Comparison of ENCODE assay signal across 1 cellular context in the genomic region with DNA sequence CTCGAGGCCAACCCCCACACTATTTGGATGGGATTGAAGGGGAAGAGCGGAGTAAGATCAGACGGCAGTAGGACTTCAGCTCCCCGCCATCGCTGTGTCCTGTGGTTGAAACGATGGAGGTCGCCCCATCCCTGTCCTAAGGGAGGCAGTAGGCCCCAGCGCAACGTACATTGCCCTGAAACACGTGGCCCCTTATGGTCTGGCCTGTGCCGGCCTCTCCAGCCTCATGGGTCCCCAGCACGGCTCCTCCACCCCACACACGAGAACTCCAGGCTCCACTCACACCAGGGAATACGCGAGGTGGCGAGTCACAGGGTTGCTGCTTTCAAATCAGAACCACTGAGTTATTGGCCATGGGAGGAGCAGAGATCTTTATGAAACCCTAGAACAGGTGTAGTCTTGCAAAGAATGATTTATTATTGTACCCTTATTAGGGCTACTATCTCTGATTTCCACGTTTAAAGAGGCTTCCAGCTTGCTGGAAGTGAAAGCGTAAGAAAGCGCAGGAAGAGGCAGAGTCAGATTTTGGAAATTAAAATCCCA.
TF ChIP-seq lines count a peak whose summit lies in the region.

No MANE protein-coding gene starts in this region.

TF ChIP-seq in SK-N-SH, 30 proteins besides CTCF, POLR2A, EP300 and RAD21:
- no peak for TF ChIP-seq GABPA (IDR thresholded peaks at IDR 0.05; ENCODE audit: low read depth)
- TF ChIP-seq, protein P1, sequence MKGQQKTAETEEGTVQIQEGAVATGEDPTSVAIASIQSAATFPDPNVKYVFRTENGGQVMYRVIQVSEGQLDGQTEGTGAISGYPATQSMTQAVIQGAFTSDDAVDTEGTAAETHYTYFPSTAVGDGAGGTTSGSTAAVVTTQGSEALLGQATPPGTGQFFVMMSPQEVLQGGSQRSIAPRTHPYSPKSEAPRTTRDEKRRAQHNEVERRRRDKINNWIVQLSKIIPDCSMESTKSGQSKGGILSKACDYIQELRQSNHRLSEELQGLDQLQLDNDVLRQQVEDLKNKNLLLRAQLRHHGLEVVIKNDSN (IDR thresholded peaks at IDR 0.05; ENCODE audit: borderline replicate concordance, low read depth) = no peak
- no peak for TF ChIP-seq JUND (IDR thresholded peaks at IDR 0.05)
- TF ChIP-seq RFX5 (IDR thresholded peaks at IDR 0.05; ENCODE audit: low read length) = no peak
- TF ChIP-seq NFIC (IDR thresholded peaks at IDR 0.05; ENCODE audit: borderline replicate concordance) = no peak
- no peak for TF ChIP-seq SMC3 (IDR thresholded peaks at IDR 0.05; ENCODE audit: low read depth, low read length)
- TF ChIP-seq CHD2 (IDR thresholded peaks at IDR 0.05; ENCODE audit: low read length, partially characterized antibody) = no peak
- TF ChIP-seq EZH2phosphoT487 (IDR thresholded peaks at IDR 0.05; ENCODE audit: borderline replicate concordance, low read depth) = no peak
- no peak for TF ChIP-seq TCF12 (IDR thresholded peaks at IDR 0.05)
- TF ChIP-seq, protein P2, sequence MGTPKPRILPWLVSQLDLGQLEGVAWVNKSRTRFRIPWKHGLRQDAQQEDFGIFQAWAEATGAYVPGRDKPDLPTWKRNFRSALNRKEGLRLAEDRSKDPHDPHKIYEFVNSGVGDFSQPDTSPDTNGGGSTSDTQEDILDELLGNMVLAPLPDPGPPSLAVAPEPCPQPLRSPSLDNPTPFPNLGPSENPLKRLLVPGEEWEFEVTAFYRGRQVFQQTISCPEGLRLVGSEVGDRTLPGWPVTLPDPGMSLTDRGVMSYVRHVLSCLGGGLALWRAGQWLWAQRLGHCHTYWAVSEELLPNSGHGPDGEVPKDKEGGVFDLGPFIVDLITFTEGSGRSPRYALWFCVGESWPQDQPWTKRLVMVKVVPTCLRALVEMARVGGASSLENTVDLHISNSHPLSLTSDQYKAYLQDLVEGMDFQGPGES (IDR thresholded peaks at IDR 0.05; ENCODE audit: low read depth, low read length) = no peak
- TF ChIP-seq SIN3A (IDR thresholded peaks at IDR 0.05; ENCODE audit: borderline replicate concordance, low read depth, low read length) = no peak
- no peak for TF ChIP-seq MEF2A (IDR thresholded peaks at IDR 0.05; ENCODE audit: borderline replicate concordance, low read depth)
- TF ChIP-seq, protein P3, sequence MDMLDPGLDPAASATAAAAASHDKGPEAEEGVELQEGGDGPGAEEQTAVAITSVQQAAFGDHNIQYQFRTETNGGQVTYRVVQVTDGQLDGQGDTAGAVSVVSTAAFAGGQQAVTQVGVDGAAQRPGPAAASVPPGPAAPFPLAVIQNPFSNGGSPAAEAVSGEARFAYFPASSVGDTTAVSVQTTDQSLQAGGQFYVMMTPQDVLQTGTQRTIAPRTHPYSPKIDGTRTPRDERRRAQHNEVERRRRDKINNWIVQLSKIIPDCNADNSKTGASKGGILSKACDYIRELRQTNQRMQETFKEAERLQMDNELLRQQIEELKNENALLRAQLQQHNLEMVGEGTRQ (IDR thresholded peaks at IDR 0.05; ENCODE audit: borderline replicate concordance, low read depth, low read length) = no peak
- TF ChIP-seq, protein P4, sequence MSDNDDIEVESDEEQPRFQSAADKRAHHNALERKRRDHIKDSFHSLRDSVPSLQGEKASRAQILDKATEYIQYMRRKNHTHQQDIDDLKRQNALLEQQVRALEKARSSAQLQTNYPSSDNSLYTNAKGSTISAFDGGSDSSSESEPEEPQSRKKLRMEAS (IDR thresholded peaks at IDR 0.05; ENCODE audit: low read depth) = no peak
- no peak for TF ChIP-seq YY1 (IDR thresholded peaks at IDR 0.05; ENCODE audit: low read depth)
- no peak for TF ChIP-seq RCOR1 (IDR thresholded peaks at IDR 0.05; ENCODE audit: low read length)
- TF ChIP-seq, protein P5, sequence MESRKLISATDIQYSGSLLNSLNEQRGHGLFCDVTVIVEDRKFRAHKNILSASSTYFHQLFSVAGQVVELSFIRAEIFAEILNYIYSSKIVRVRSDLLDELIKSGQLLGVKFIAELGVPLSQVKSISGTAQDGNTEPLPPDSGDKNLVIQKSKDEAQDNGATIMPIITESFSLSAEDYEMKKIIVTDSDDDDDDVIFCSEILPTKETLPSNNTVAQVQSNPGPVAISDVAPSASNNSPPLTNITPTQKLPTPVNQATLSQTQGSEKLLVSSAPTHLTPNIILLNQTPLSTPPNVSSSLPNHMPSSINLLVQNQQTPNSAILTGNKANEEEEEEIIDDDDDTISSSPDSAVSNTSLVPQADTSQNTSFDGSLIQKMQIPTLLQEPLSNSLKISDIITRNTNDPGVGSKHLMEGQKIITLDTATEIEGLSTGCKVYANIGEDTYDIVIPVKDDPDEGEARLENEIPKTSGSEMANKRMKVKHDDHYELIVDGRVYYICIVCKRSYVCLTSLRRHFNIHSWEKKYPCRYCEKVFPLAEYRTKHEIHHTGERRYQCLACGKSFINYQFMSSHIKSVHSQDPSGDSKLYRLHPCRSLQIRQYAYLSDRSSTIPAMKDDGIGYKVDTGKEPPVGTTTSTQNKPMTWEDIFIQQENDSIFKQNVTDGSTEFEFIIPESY (IDR thresholded peaks at IDR 0.05; ENCODE audit: borderline replicate concordance, low read depth) = no peak
- TF ChIP-seq, protein P6, sequence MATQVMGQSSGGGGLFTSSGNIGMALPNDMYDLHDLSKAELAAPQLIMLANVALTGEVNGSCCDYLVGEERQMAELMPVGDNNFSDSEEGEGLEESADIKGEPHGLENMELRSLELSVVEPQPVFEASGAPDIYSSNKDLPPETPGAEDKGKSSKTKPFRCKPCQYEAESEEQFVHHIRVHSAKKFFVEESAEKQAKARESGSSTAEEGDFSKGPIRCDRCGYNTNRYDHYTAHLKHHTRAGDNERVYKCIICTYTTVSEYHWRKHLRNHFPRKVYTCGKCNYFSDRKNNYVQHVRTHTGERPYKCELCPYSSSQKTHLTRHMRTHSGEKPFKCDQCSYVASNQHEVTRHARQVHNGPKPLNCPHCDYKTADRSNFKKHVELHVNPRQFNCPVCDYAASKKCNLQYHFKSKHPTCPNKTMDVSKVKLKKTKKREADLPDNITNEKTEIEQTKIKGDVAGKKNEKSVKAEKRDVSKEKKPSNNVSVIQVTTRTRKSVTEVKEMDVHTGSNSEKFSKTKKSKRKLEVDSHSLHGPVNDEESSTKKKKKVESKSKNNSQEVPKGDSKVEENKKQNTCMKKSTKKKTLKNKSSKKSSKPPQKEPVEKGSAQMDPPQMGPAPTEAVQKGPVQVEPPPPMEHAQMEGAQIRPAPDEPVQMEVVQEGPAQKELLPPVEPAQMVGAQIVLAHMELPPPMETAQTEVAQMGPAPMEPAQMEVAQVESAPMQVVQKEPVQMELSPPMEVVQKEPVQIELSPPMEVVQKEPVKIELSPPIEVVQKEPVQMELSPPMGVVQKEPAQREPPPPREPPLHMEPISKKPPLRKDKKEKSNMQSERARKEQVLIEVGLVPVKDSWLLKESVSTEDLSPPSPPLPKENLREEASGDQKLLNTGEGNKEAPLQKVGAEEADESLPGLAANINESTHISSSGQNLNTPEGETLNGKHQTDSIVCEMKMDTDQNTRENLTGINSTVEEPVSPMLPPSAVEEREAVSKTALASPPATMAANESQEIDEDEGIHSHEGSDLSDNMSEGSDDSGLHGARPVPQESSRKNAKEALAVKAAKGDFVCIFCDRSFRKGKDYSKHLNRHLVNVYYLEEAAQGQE (IDR thresholded peaks at IDR 0.05; ENCODE audit: low read depth, low read length) = no peak
- TF ChIP-seq, protein P7, sequence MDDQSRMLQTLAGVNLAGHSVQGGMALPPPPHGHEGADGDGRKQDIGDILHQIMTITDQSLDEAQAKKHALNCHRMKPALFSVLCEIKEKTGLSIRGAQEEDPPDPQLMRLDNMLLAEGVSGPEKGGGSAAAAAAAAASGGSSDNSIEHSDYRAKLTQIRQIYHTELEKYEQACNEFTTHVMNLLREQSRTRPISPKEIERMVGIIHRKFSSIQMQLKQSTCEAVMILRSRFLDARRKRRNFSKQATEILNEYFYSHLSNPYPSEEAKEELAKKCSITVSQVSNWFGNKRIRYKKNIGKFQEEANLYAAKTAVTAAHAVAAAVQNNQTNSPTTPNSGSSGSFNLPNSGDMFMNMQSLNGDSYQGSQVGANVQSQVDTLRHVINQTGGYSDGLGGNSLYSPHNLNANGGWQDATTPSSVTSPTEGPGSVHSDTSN (IDR thresholded peaks at IDR 0.05) = no peak
- TF ChIP-seq GATA2 (CRISPR knock-in tag; IDR thresholded peaks at IDR 0.05) = no peak
